Comparison of ENCODE assay signal across 8 cellular contexts in the genomic region with DNA sequence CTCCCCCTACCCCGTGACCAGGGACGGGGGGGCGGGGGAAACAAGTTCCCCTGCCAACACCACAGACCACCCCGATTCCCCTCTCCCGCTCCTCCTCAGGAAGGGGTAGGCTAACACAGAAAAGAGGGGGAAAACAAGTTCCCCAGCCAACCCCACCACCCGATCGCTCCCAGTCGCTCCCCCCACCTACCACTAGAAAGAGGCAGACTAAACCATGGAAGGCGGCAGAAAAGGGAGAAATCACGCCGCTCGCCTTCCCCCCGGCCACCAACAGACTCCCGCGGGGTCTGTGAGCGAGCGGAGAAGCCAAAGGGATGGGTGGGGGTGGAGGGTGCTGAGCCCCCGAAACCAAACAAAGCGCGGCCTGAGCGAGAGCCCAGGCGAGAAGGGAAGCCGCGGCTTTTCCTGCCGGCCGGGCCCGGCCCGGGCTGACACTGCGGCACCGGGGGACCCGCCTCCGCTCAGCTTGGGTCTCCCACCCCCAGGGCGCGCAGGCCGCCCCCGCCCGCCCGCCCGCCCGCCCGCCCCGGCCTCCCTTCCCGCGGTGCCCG. TPM values are rescaled to one million over a fixed set of nuclear protein-coding genes. Genes with fewer than 3 reads are reported as not detected.
DNase-seq lines count a peak whose midpoint lies in the region.

No MANE protein-coding gene starts in this region.

- peaks cover 11 to 19% of the 10 kb centered on the region in 2 donors for H3K4me1 ChIP-seq in muscle layer of duodenum (ENCODE audit: control insufficient read depth in 1 of 2, insufficient read depth in 2 of 2, low read length in 2 of 2)

- H3K9me3 ChIP-seq in muscle layer of duodenum (ENCODE audit: control insufficient read depth in 1 of 2, low read length in 2 of 2), result no peaks in the 10 kb centered on the region

- CTCF ChIA-PET in activated CD4-positive, alpha-beta memory T cell treated with anti-CD3 and anti-CD28 coated beads, Interleukin-2, amount 10 ng/mL, durations not matched to agents 7 days and 5 days (lab: Charles Lee), result no interaction called here

- H3K36me3 ChIP-seq in muscle layer of duodenum (ENCODE audit: control insufficient read depth in 1 of 2, insufficient read depth in 2 of 2, low read length in 2 of 2), result no peaks in the 10 kb centered on the region

- H3K27ac ChIP-seq in epithelial cell of prostate (peak overlapping the region; percentile 99), muscle layer of duodenum (ENCODE audit: low read length) (peak overlapping the region; percentile 91)

- H3K27me3 Mint-ChIP-seq in activated CD4-positive, alpha-beta memory T cell treated with anti-CD3 and anti-CD28 coated beads, Interleukin-2, amount 10 ng/mL, durations not matched to agents 7 days and 5 days, result no peaks in the 10 kb centered on the region

- POLR2A ChIA-PET in activated CD4-positive, alpha-beta memory T cell treated with anti-CD3 and anti-CD28 coated beads, Interleukin-2, amount 10 ng/mL, durations not matched to agents 7 days and 5 days (lab: Charles Lee), result interaction anchor here (0.6 to 1.0 kb wide), 2 partner anchors 122 to 408 kb away, joined by 3 read pairs; a partner anchor contains a TSS

- H3K36me3 Mint-ChIP-seq in activated CD4-positive, alpha-beta memory T cell treated with anti-CD3 and anti-CD28 coated beads, Interleukin-2, amount 10 ng/mL, durations not matched to agents 7 days and 5 days (ENCODE audit: low read depth), result peaks cover 17% of the 10 kb centered on the region

- peak overlapping the region; percentile 92 for H3K27ac Mint-ChIP-seq in activated CD4-positive, alpha-beta memory T cell treated with anti-CD3 and anti-CD28 coated beads, Interleukin-2, amount 10 ng/mL, durations not matched to agents 7 days and 5 days

- H3K4me3 ChIP-seq in muscle layer of duodenum (ENCODE audit: low read depth in 1 of 2, low read length in 2 of 2), result peak overlapping the region; percentile 85 to 89

- H3K4me3 Mint-ChIP-seq in activated CD4-positive, alpha-beta memory T cell treated with anti-CD3 and anti-CD28 coated beads, Interleukin-2, amount 10 ng/mL, durations not matched to agents 7 days and 5 days, result peak overlapping the region; percentile 99

- H3K4me1 Mint-ChIP-seq in activated CD4-positive, alpha-beta memory T cell treated with anti-CD3 and anti-CD28 coated beads, Interleukin-2, amount 10 ng/mL, durations not matched to agents 7 days and 5 days, result peaks cover 47% of the 10 kb centered on the region

- DNase-seq in SHP77 (lab: John Stamatoyannopoulos, UW) (peak; percentile 3 to 32), SHP77 treated with DMSO at 0.1 percent for 48 hours (lab: John Stamatoyannopoulos, UW) (no peak), HT-29 (ENCODE audit: low spot score) (peak; percentile 34), epithelial cell of prostate (ENCODE audit: low read depth, low spot score) (no peak), ureter (ENCODE audit: low spot score) (peak; percentile 52), NOMO-1 (lab: John Stamatoyannopoulos, UW; ENCODE audit: unreplicated experiment in 2 of 2) (no peak)
- DNase-seq in activated CD4-positive, alpha-beta memory T cell treated with anti-CD3 and anti-CD28 coated beads, Interleukin-2, amount 10 ng/mL, durations not matched to agents 7 days and 5 days, result no peak

- H3K9me3 Mint-ChIP-seq in activated CD4-positive, alpha-beta memory T cell treated with anti-CD3 and anti-CD28 coated beads, Interleukin-2, amount 10 ng/mL, durations not matched to agents 7 days and 5 days, result no peaks in the 10 kb centered on the region

- no peaks in the 10 kb centered on the region for H3K27me3 ChIP-seq in muscle layer of duodenum (ENCODE audit: low read depth, low read length)

RNA-seq across cellular contexts. Expression of a gene that starts 1.3 kb away (rescaled TPM):
- 12.0 and 22.8 TPM in 2 replicates for total RNA-seq in HT-29 (2014; rRNA removed; shearing (Covaris generic))
- total RNA-seq in activated CD4-positive, alpha-beta memory T cell treated with anti-CD3 and anti-CD28 coated beads, Interleukin-2, amount 10 ng/mL, durations not matched to agents 7 days and 5 days, result 10 to 100 TPM; 59.4 to 59.7 TPM
- total RNA-seq in ureter, result 67.7 TPM

Comparison
In these comparisons a context has a peak if more than half of its experiments do, and no peak if none do; other contexts are left out.
1. DNase-seq: peak in SHP77 (2 of 2), HT-29 (single experiment) and ureter (single experiment); none in SHP77 treated with DMSO at 0.1 percent for 48 hours (single experiment), activated CD4-positive, alpha-beta memory T cell treated with anti-CD3 and anti-CD28 coated beads, Interleukin-2, amount 10 ng/mL, durations not matched to agents 7 days and 5 days (single experiment), epithelial cell of prostate (single experiment) and NOMO-1 (0 of 2).